8 cellular contexts compared by ENCODE assay signal in the genomic region with DNA sequence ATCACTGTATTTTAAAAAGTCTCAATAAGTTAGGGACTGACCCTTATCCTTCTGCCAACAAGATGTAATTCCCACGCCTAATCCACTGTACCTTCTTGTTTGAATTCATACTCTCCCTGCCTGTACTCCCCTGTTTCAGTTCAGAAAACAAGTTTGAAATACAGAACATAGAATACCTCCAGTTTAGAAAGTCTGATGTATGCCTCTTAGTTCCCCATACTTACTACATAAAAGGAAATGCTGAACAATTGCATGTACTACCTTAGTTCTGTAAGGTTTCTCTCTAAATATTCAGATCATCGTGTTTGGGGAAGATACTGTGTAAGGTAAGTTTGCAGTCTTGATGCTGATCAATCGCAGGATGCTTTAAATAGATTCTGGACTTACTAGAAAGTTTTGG.
A peak's percentile ranks its signal among the peaks of the same experiment; 100 is the strongest.
DNase-seq lines count a peak whose midpoint lies in the region; ATAC-seq lines count a peak whose summit lies in the region.
"Not testable (repeated sequence)": the region's sequence is repeated elsewhere in the genome, so short reads cannot be mapped to it uniquely, and the experiment has no call there.

No MANE protein-coding gene starts in this region.

- H3K36me3 Mint-ChIP-seq in memory B cell: not testable (repeated sequence)

- not testable (repeated sequence) for DNase-seq in memory B cell (ENCODE audit: low spot score in 2 of 2)

- not testable (repeated sequence) for H3K9me3 Mint-ChIP-seq in memory B cell

- H3K4me1 Mint-ChIP-seq in memory B cell: peaks cover 13% of the 10 kb centered on the region

- H3K27ac Mint-ChIP-seq in memory B cell: peak overlapping the region; percentile 39

- H3K27me3 Mint-ChIP-seq in memory B cell: not testable (repeated sequence)

- ATAC-seq in GM18517 (IDR thresholded peaks at IDR 0.05; ENCODE audit: unreplicated experiment): peak; percentile 43
- ATAC-seq in GM19023 (IDR thresholded peaks at IDR 0.05; ENCODE audit: unreplicated experiment): peak; percentile 51
- peak; percentile 42 for ATAC-seq in GM19455 (IDR thresholded peaks at IDR 0.05; ENCODE audit: unreplicated experiment)
- peak; percentile 64 for ATAC-seq in GM21526 (IDR thresholded peaks at IDR 0.05; ENCODE audit: low FRiP score, unreplicated experiment)
- ATAC-seq in HG02610 (IDR thresholded peaks at IDR 0.05; ENCODE audit: unreplicated experiment): peak; percentile 33
- peak; percentile 86 for ATAC-seq in HG03095 (IDR thresholded peaks at IDR 0.05; ENCODE audit: unreplicated experiment)
- ATAC-seq in HG03432 (IDR thresholded peaks at IDR 0.05; ENCODE audit: unreplicated experiment): peak; percentile 47
- not testable (repeated sequence) for ATAC-seq in memory B cell (ENCODE audit: low read depth)

- H3K4me3 Mint-ChIP-seq in memory B cell: not testable (repeated sequence)
